ENCODE assay signal across 17 cellular contexts in genomic region chr15:25717861-25718504, GRCh38.
DNase-seq lines count a peak whose midpoint lies in the region; ATAC-seq and TF ChIP-seq lines count a peak whose summit lies in the region.
"Had no signal": no experiment of that assay in that cellular context is flagged by ENCODE, and none has a peak within 500 bp of the region (broad histone marks: within the 10 kb centered on the region; RNA-seq: fewer than 3 reads in every experiment).

No MANE protein-coding gene starts in this region.

- H3K4me3 ChIP-seq in WERI-Rb-1 (ENCODE audit: low read depth, low read length): no peak overlapping the region
- no peak overlapping the region for H3K4me3 ChIP-seq in mesendoderm (ENCODE audit: low read length)
- H3K4me3 ChIP-seq: breast epithelium had no signal

- H3K36me3 Mint-ChIP-seq in nephron (ENCODE audit: low read depth) (no peaks in the 10 kb centered on the region), MCF 10A (ENCODE audit: insufficient read depth, unreplicated experiment) (no peaks in the 10 kb centered on the region)

- H3K27ac ChIP-seq in WERI-Rb-1: no peak overlapping the region
- H3K27ac ChIP-seq in mesendoderm (ENCODE audit: low read depth, low read length): no peak overlapping the region
- H3K27ac ChIP-seq: breast epithelium had no signal

- H3K36me3 ChIP-seq in WERI-Rb-1 (no peaks in the 10 kb centered on the region), mesendoderm (ENCODE audit: control insufficient read depth, insufficient read depth, low read length) (no peaks in the 10 kb centered on the region)
- H3K36me3 ChIP-seq: breast epithelium had no signal

- no peak overlapping the region for H3K23ac ChIP-seq in mesendoderm (ENCODE audit: low read length)

- H3K27me3 ChIP-seq in WERI-Rb-1 (ENCODE audit: insufficient read depth, low read depth, severe bottlenecking) (no peaks in the 10 kb centered on the region), mesendoderm (ENCODE audit: insufficient read depth, low read length, poor library complexity) (no peaks in the 10 kb centered on the region)
- H3K27me3 ChIP-seq: breast epithelium had no signal

- in situ Hi-C loops in G401 (cut with HindIII; ENCODE audit: low sequenced_read_pairs): no loop called here

- H3K27ac Mint-ChIP-seq in nephron (peak overlapping the region in 2 of 3 experiments; percentile 17 to 42), MCF 10A (ENCODE audit: low read depth, unreplicated experiment) (no peak overlapping the region)
- H3K27ac Mint-ChIP-seq: activated CD4-positive, alpha-beta T cell treated with anti-CD3 and anti-CD28 coated beads, Interleukin-2, amount 10 ng/mL, durations not matched to agents 24 days and 14 days; activated T-helper 17 cell treated with anti-CD3 and anti-CD28 coated beads, Interleukin-2, amount 50 U/mL, for 72 hours; T-helper 1 cell treated with Interleukin-12 subunit alpha and Interleukin-12 subunit beta and Interleukin-4 antibody, amounts not matched to agents 30 μg/mL and 1 μg/mL, for 36 hours had no signal

- no peak overlapping the region for H3K56ac ChIP-seq in mesendoderm (ENCODE audit: low read length)

- intact Hi-C loops in MCF 10A (cut with micrococcal nuclease): no loop called here

- H4K5ac ChIP-seq in mesendoderm (ENCODE audit: low read length): no peak overlapping the region

- POLR2A ChIA-PET in MCF 10A (lab: Yijun Ruan, JAX): no interaction called here

- no peak overlapping the region for H2BK120ac ChIP-seq in mesendoderm (ENCODE audit: low read depth, low read length)

- TF ChIP-seq CTCF in WERI-Rb-1 (IDR thresholded peaks at IDR 0.05; ENCODE audit: low read depth, low read length) (no peak), nephron (IDR thresholded peaks at IDR 0.05; ENCODE audit: unreplicated experiment in 3 of 3) (no peak), MCF 10A (IDR thresholded peaks at IDR 0.05; ENCODE audit: unreplicated experiment) (no peak)

- H3K4me1 ChIP-seq in mesendoderm (ENCODE audit: control insufficient read depth, low read depth, low read length): no peaks in the 10 kb centered on the region
- H3K4me1 ChIP-seq: breast epithelium had no signal

- CTCF ChIA-PET in MCF 10A (lab: Yijun Ruan, JAX): no interaction called here

- DNase-seq in G401 (ENCODE audit: low spot score): peak; percentile 58
- DNase-seq in WERI-Rb-1: peak; percentile 42
- no peak for DNase-seq in mesendoderm
- DNase-seq in activated T-cell treated with anti-CD3 and anti-CD28 coated beads, Interleukin-2, amount 50 U/mL, for 1 hour: no peak
- DNase-seq in MCF 10A (ENCODE audit: unreplicated experiment): no peak
- DNase-seq in stimulated activated CD4-positive, alpha-beta T cell treated with anti-CD3 and anti-CD28 coated beads, Interleukin-4, amount 100 ng/mL, for 1 hour: no peak
- DNase-seq: activated CD4-positive, alpha-beta T cell treated with anti-CD3 and anti-CD28 coated beads, Interleukin-2, amount 10 ng/mL, durations not matched to agents 24 days and 14 days; H9; kidney; NCI-H1417 treated with DMSO at 0.1 percent for 48 hours; NCI-H510A treated with DMSO at 0.1 percent for 48 hours; stimulated activated CD4-positive, alpha-beta T cell treated with anti-CD3 and anti-CD28 coated beads, Interleukin-2, amount 100 ng/mL, for 48 hours had no signal

- H3K4me1 Mint-ChIP-seq in nephron (peaks cover 9% of the 10 kb centered on the region), MCF 10A (ENCODE audit: insufficient read depth, unreplicated experiment) (no peaks in the 10 kb centered on the region)
- H3K4me1 Mint-ChIP-seq: activated CD4-positive, alpha-beta T cell treated with anti-CD3 and anti-CD28 coated beads, Interleukin-2, amount 10 ng/mL, durations not matched to agents 24 days and 14 days; activated T-helper 17 cell treated with anti-CD3 and anti-CD28 coated beads, Interleukin-2, amount 50 U/mL, for 72 hours had no signal

- no peak overlapping the region for H4K8ac ChIP-seq in mesendoderm (ENCODE audit: low read depth, low read length)

- no peak overlapping the region for H3K4ac ChIP-seq in mesendoderm (ENCODE audit: low read depth, low read length)

- WGBS in mesendoderm (ENCODE audit: extremely low coverage, insufficient coverage, low lambda C conversion rate): no CpG with 5 or more reads among the region's 27 CpGs

- peak; percentile 19 for ATAC-seq in HG02642 (IDR thresholded peaks at IDR 0.05; ENCODE audit: poor library complexity, unreplicated experiment)
- ATAC-seq: activated T-helper 17 cell treated with anti-CD3 and anti-CD28 coated beads, Interleukin-2, amount 50 U/mL, for 72 hours had no signal

- H3K9me3 Mint-ChIP-seq in nephron (no peaks in the 10 kb centered on the region), MCF 10A (ENCODE audit: unreplicated experiment) (no peaks in the 10 kb centered on the region)
- H3K9me3 Mint-ChIP-seq: activated CD4-positive, alpha-beta T cell treated with anti-CD3 and anti-CD28 coated beads, Interleukin-2, amount 10 ng/mL, durations not matched to agents 24 days and 14 days; activated T-helper 17 cell treated with anti-CD3 and anti-CD28 coated beads, Interleukin-2, amount 50 U/mL, for 72 hours; H9; T-helper 1 cell treated with Interleukin-12 subunit alpha and Interleukin-12 subunit beta and Interleukin-4 antibody, amounts not matched to agents 30 μg/mL and 1 μg/mL, for 36 hours had no signal

- no peaks in the 10 kb centered on the region for H3K79me2 ChIP-seq in mesendoderm (ENCODE audit: control insufficient read depth, insufficient read depth, low read length)

- no peaks in the 10 kb centered on the region for H3K79me1 ChIP-seq in mesendoderm (ENCODE audit: low read length)

- no peak overlapping the region for H2BK5ac ChIP-seq in mesendoderm (ENCODE audit: low read length)

- no peak overlapping the region for H3K9ac ChIP-seq in mesendoderm (ENCODE audit: low read length)

- H2AK5ac ChIP-seq in mesendoderm (ENCODE audit: low read length): no peak overlapping the region

- H3K27me3 Mint-ChIP-seq in nephron (ENCODE audit: low read depth) (peaks cover 11% of the 10 kb centered on the region), MCF 10A (ENCODE audit: insufficient read depth, unreplicated experiment) (no peaks in the 10 kb centered on the region)
- H3K27me3 Mint-ChIP-seq: activated CD4-positive, alpha-beta T cell treated with anti-CD3 and anti-CD28 coated beads, Interleukin-2, amount 10 ng/mL, durations not matched to agents 24 days and 14 days; activated T-helper 17 cell treated with anti-CD3 and anti-CD28 coated beads, Interleukin-2, amount 50 U/mL, for 72 hours had no signal

- no peak overlapping the region for H3K4me2 ChIP-seq in mesendoderm (ENCODE audit: low read length)

- no peak overlapping the region for H3K18ac ChIP-seq in mesendoderm (ENCODE audit: low read length)

- no peaks in the 10 kb centered on the region for H3K9me3 ChIP-seq in WERI-Rb-1 (ENCODE audit: severe bottlenecking)
- H3K9me3 ChIP-seq: breast epithelium had no signal

- BruUV-seq in MCF 10A (replicated peaks; lab: Mats Ljungman, UMichigan): no TSS peak

- no peak overlapping the region for H2BK15ac ChIP-seq in mesendoderm (replicated peaks; ENCODE audit: low read depth)

- H3K4me3 Mint-ChIP-seq in nephron: no peak overlapping the region
- H3K4me3 Mint-ChIP-seq in MCF 10A (ENCODE audit: unreplicated experiment): no peak overlapping the region
- H3K4me3 Mint-ChIP-seq: activated CD4-positive, alpha-beta T cell treated with anti-CD3 and anti-CD28 coated beads, Interleukin-2, amount 10 ng/mL, durations not matched to agents 24 days and 14 days; activated T-helper 17 cell treated with anti-CD3 and anti-CD28 coated beads, Interleukin-2, amount 50 U/mL, for 72 hours; H9; T-helper 1 cell treated with Interleukin-12 subunit alpha and Interleukin-12 subunit beta and Interleukin-4 antibody, amounts not matched to agents 30 μg/mL and 1 μg/mL, for 36 hours had no signal

Comparison
In these comparisons a context has a peak if more than half of its experiments do, and no peak if none do; other contexts are left out.
1. DNase-seq: peak in G401 (single experiment) and WERI-Rb-1 (single experiment); none in mesendoderm (single experiment), activated T-cell treated with anti-CD3 and anti-CD28 coated beads, Interleukin-2, amount 50 U/mL, for 1 hour (single experiment), MCF 10A (single experiment) and stimulated activated CD4-positive, alpha-beta T cell treated with anti-CD3 and anti-CD28 coated beads, Interleukin-4, amount 100 ng/mL, for 1 hour (single experiment).